Comparison of ENCODE assay signal across 8 cellular contexts in the genomic region with DNA sequence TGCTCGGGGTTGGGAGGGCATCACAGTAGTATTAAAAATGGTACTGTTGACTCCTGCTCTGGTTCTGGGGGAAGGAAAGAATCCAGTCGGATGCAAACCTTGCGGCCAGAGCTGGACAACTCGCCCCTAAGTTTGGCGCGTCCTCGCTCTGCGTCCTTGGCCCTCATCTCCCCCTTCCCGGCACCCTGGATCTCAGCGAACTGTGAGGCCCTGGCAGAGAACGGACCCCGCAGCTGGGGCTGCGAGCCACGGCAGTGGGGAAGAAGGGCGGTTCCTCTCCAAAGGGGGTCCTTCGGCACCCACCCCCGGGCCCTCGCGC. TPM values are rescaled to one million over a fixed set of nuclear protein-coding genes. Genes with fewer than 3 reads are reported as not detected.
DNase-seq lines count a peak whose midpoint lies in the region; ATAC-seq lines count a peak whose summit lies in the region.

No MANE protein-coding gene starts in this region.

- CTCF ChIA-PET in activated CD8-positive, alpha-beta T cell treated with anti-CD3 and anti-CD28 coated beads, Interleukin-2, amount 10 ng/mL, durations not matched to agents 7 days and 5 days (lab: Charles Lee) = interaction anchor here (1.0 kb wide), 1 partner anchor 48 kb away, joined by 3 read pairs; no protein-coding TSS in a partner anchor

- H3K4me3 ChIP-seq in iPS-11a (ENCODE audit: low read depth, low read length) (peak overlapping the region; percentile 41), stomach smooth muscle (ENCODE audit: low read length in 2 of 2) (peak overlapping the region; percentile 62 to 74)

- no peaks in the 10 kb centered on the region for H3K4me1 ChIP-seq in stomach smooth muscle (ENCODE audit: control insufficient read depth, insufficient read depth, low read length)

- peaks cover 41% of the 10 kb centered on the region for H3K36me3 Mint-ChIP-seq in activated CD8-positive, alpha-beta T cell treated with anti-CD3 and anti-CD28 coated beads, Interleukin-2, amount 10 ng/mL, durations not matched to agents 7 days and 5 days (ENCODE audit: low read depth)

- H3K4me1 Mint-ChIP-seq in activated CD8-positive, alpha-beta T cell treated with anti-CD3 and anti-CD28 coated beads, Interleukin-2, amount 10 ng/mL, durations not matched to agents 7 days and 5 days (ENCODE audit: low read depth) = peaks cover 71% of the 10 kb centered on the region

- no peaks in the 10 kb centered on the region for H3K9me3 ChIP-seq in stomach smooth muscle (ENCODE audit: control insufficient read depth in 2 of 2, low read length in 2 of 2)

- no peaks in the 10 kb centered on the region for H3K27me3 ChIP-seq in stomach smooth muscle (ENCODE audit: control insufficient read depth in 1 of 2, insufficient read depth in 2 of 2, low read length in 2 of 2)

- no peaks in the 10 kb centered on the region for H3K36me3 ChIP-seq in stomach smooth muscle (ENCODE audit: control insufficient read depth in 2 of 2, insufficient read depth in 2 of 2, low read length in 2 of 2)

- H3K27me3 Mint-ChIP-seq in activated CD8-positive, alpha-beta T cell treated with anti-CD3 and anti-CD28 coated beads, Interleukin-2, amount 10 ng/mL, durations not matched to agents 7 days and 5 days (ENCODE audit: low read depth) = no peaks in the 10 kb centered on the region

- peak overlapping the region; percentile 75 for H3K4me3 Mint-ChIP-seq in activated CD8-positive, alpha-beta T cell treated with anti-CD3 and anti-CD28 coated beads, Interleukin-2, amount 10 ng/mL, durations not matched to agents 7 days and 5 days

- H3K27ac ChIP-seq in stomach smooth muscle (ENCODE audit: low read length) = peak overlapping the region; percentile 60

- DNase-seq in NCI-H1092 treated with DMSO at 0.1 percent for 48 hours (lab: John Stamatoyannopoulos, UW) (peak; percentile 31), NCI-H1092 (lab: John Stamatoyannopoulos, UW) (no peak), NCI-H1694 (lab: John Stamatoyannopoulos, UW) (no peak), NCI-H2081 treated with DMSO at 0.1 percent for 48 hours (lab: John Stamatoyannopoulos, UW) (no peak)
- DNase-seq in activated CD8-positive, alpha-beta T cell treated with anti-CD3 and anti-CD28 coated beads, Interleukin-2, amount 10 ng/mL, durations not matched to agents 7 days and 5 days = no peak
- no peak for DNase-seq in stimulated activated naive CD4-positive, alpha-beta T cell treated with Interleukin-2 at 50 U/mL for 16 hours (lab: John Stamatoyannopoulos, UW)

- peak overlapping the region; percentile 57 for H3K27ac Mint-ChIP-seq in activated CD8-positive, alpha-beta T cell treated with anti-CD3 and anti-CD28 coated beads, Interleukin-2, amount 10 ng/mL, durations not matched to agents 7 days and 5 days

- no peak for ATAC-seq in activated CD8-positive, alpha-beta T cell treated with anti-CD3 and anti-CD28 coated beads, Interleukin-2, amount 10 ng/mL, durations not matched to agents 7 days and 5 days

- H3K9ac ChIP-seq in stomach smooth muscle (ENCODE audit: low read length in 2 of 2) = peak overlapping the region; percentile 21 to 53

- POLR2A ChIA-PET in activated CD8-positive, alpha-beta T cell treated with anti-CD3 and anti-CD28 coated beads, Interleukin-2, amount 10 ng/mL, durations not matched to agents 7 days and 5 days (lab: Charles Lee) = interaction anchor here (1.0 to 3.1 kb wide), 5 partner anchors 13 to 113 kb away, joined by 3 to 25 read pairs (median 4); a partner anchor contains a TSS

- no peaks in the 10 kb centered on the region for H3K9me3 Mint-ChIP-seq in activated CD8-positive, alpha-beta T cell treated with anti-CD3 and anti-CD28 coated beads, Interleukin-2, amount 10 ng/mL, durations not matched to agents 7 days and 5 days (ENCODE audit: insufficient read depth)

RNA-seq across cellular contexts. Expression of a gene that starts 14.0 kb away (rescaled TPM):
- 10 to 100 TPM; 97.8 to 99.0 TPM for total RNA-seq in activated CD8-positive, alpha-beta T cell treated with anti-CD3 and anti-CD28 coated beads, Interleukin-2, amount 10 ng/mL, durations not matched to agents 7 days and 5 days
